8 cellular contexts compared by ENCODE assay signal in the genomic region with DNA sequence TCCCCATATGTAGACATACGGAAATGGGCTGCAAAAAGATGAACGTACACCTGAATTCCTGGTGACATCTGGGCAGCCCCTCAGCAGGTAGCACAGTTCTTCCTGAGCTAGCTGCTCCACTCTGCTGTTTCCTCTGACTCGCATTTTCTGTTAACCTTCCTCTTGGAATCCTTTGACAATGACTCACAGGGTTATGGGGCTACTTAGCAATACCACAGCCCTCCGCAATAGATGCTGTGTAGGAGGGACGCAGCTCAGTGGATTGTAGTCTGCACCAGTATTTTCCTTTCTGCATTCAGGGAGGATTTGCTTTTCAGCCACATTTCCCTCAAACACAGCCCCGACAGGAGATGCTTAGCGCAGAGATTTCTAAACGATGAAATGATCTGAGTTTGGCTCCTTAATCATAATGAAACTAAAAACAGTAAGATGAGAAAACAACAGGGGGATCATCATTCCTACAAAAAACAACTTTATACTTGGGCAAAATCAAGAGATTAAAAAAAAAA. TPM values are rescaled to one million over a fixed set of nuclear protein-coding genes. Genes with fewer than 3 reads are reported as not detected.
A peak's percentile ranks its signal among the peaks of the same experiment; 100 is the strongest.
DNase-seq lines count a peak whose midpoint lies in the region; ATAC-seq and TF ChIP-seq lines count a peak whose summit lies in the region.

No MANE protein-coding gene starts in this region.

- H3K4me1 ChIP-seq in duodenal mucosa (ENCODE audit: control insufficient read depth in 1 of 2, insufficient read depth in 2 of 2, low read length in 2 of 2): peaks cover 0 to 20% of the 10 kb centered on the region in 2 donors
- no peaks in the 10 kb centered on the region for H3K4me1 ChIP-seq in mucosa of descending colon (ENCODE audit: low read depth)
- peaks cover 0 to 23% (median 5%) of the 10 kb centered on the region in 4 donors for H3K4me1 ChIP-seq in transverse colon

- H3K9ac ChIP-seq in duodenal mucosa (ENCODE audit: low read depth in 1 of 2, low read length in 2 of 2): no peak overlapping the region

- H3K27ac ChIP-seq in duodenal mucosa (ENCODE audit: low read depth, low read length) (no peak overlapping the region), transverse colon (peak overlapping the region; percentile 27 to 49 (median 38))

- no peak for TF ChIP-seq EP300 in transverse colon (IDR thresholded peaks at IDR 0.05; ENCODE audit: low read depth)

- WGBS in transverse colon (ENCODE audit: low coverage in 1 of 2), 2 donors: 51 to 55% methylated on average over 8 of the region's 8 CpGs

- in situ Hi-C loops in transverse colon (cut with MboI; ENCODE audit: low pct_ligation_motif_present in 1 of 4, low pct_unique_long_range_greater_than_20kb in 1 of 4, low sequenced_read_pairs in 3 of 4): loop anchor here in 2 of 4 donors (25.0 kb wide), 1 partner anchor 322 kb away; no protein-coding TSS in a partner anchor
- in situ Hi-C loops in G401 (cut with HindIII; ENCODE audit: low sequenced_read_pairs): no loop called here

- intact Hi-C loops in mucosa of descending colon (cut with DNase I, micrococcal nuclease) (no loop called here), transverse colon (cut with DNase I; ENCODE audit: low total_unique reads) (no loop called here)

- no peaks in the 10 kb centered on the region for H3K9me3 ChIP-seq in duodenal mucosa (ENCODE audit: control insufficient read depth in 1 of 2, low read length in 2 of 2)
- H3K9me3 ChIP-seq in mucosa of descending colon: no peaks in the 10 kb centered on the region
- H3K9me3 ChIP-seq in transverse colon: no peaks in the 10 kb centered on the region

- ATAC-seq in GM19397 (IDR thresholded peaks at IDR 0.05; ENCODE audit: unreplicated experiment): peak; percentile 3
- peak; percentile 17 for ATAC-seq in HG03460 (IDR thresholded peaks at IDR 0.05; ENCODE audit: unreplicated experiment)
- peak; percentile 45 for ATAC-seq in mucosa of descending colon

- H3K27me3 ChIP-seq in duodenal mucosa (ENCODE audit: control insufficient read depth in 1 of 2, insufficient read depth in 2 of 2, low read length in 2 of 2): no peaks in the 10 kb centered on the region
- H3K27me3 ChIP-seq in transverse colon: peaks cover 3% of the 10 kb centered on the region

- H3K36me3 ChIP-seq in duodenal mucosa (ENCODE audit: control insufficient read depth in 1 of 2, insufficient read depth in 2 of 2, low read length in 2 of 2): no peaks in the 10 kb centered on the region
- no peaks in the 10 kb centered on the region for H3K36me3 ChIP-seq in mucosa of descending colon (ENCODE audit: low read depth)
- no peaks in the 10 kb centered on the region for H3K36me3 ChIP-seq in transverse colon

- TF ChIP-seq POLR2A in transverse colon (IDR thresholded peaks at IDR 0.05): no peak

- TF ChIP-seq CTCF in AG10803 (conservative IDR thresholded peaks at IDR 0.05; ENCODE audit: low read length): peak; percentile 35
- TF ChIP-seq CTCF in mucosa of descending colon (IDR thresholded peaks at IDR 0.05): no peak
- TF ChIP-seq CTCF in transverse colon (IDR thresholded peaks at IDR 0.05): peak in 1 of 5 experiments; percentile 12

- H3K4me3 ChIP-seq in AG10803 (ENCODE audit: low read length): peak overlapping the region; percentile 36
- H3K4me3 ChIP-seq in duodenal mucosa (ENCODE audit: low read depth in 1 of 2, low read length in 2 of 2): peak overlapping the region; percentile 12 to 40
- H3K4me3 ChIP-seq in mucosa of descending colon: no peak overlapping the region
- peak overlapping the region in 2 of 4 donors; percentile 3 to 25 for H3K4me3 ChIP-seq in transverse colon

- peak; percentile 80 for DNase-seq in AG10803 (ENCODE audit: low read depth)
- peak; percentile 53 for DNase-seq in T1000 (lab: John Stamatoyannopoulos, UW)
- peak in 1 of 3 donors; percentile 6 for DNase-seq in mucosa of descending colon
- DNase-seq in transverse colon: no peak
- no peak for DNase-seq in G401 (ENCODE audit: low spot score)

RNA-seq across cellular contexts. Expression of a gene that starts 12.4 kb away (rescaled TPM):
- total RNA-seq in mucosa of descending colon (1 to 10 TPM in 2 of 3 donors, under 1 TPM in 1; 0.96 to 1.6 (median 1.2) TPM), transverse colon (1 to 10 TPM in 3 of 4 donors, under 1 TPM in 1; 0.20 to 7.5 (median 2.4) TPM)
- 0.37 and 0.71 TPM in 2 replicates for total RNA-seq in G401 (2014; rRNA removed; shearing (Covaris generic))

Comparison
In these comparisons a context has a peak if more than half of its experiments do, and no peak if none do; other contexts are left out.
1. DNase-seq: peak in AG10803 (single experiment) and T1000 (single experiment); none in transverse colon (single experiment) and G401 (single experiment).
2. Peak in every context shown above with its lines, with median percentiles within 50 percentile points of each other: ATAC-seq.